8 cellular contexts compared by ENCODE assay signal in genomic region chrX:47143894-47144625, GRCh38. TPM values are rescaled to one million over a fixed set of nuclear protein-coding genes. Genes with fewer than 3 reads are reported as not detected.
A peak's percentile ranks its signal among the peaks of the same experiment; 100 is the strongest.
DNase-seq lines count a peak whose midpoint lies in the region; ATAC-seq and TF ChIP-seq lines count a peak whose summit lies in the region.

No MANE protein-coding gene starts in this region.

- no peak overlapping the region for H2BK12ac ChIP-seq in mesenchymal stem cell (ENCODE audit: low read length in 2 of 2)

- H3K4ac ChIP-seq in mesenchymal stem cell (ENCODE audit: low read depth in 1 of 2, low read length in 2 of 2): no peak overlapping the region

- H2AFZ ChIP-seq in mesenchymal stem cell (ENCODE audit: low read depth, low read length): no peak overlapping the region

- H3K4me3 ChIP-seq in BLaER1 (peak overlapping the region; percentile 73), endocrine pancreas (ENCODE audit: control insufficient read depth, insufficient read depth, low read length) (peak overlapping the region; percentile 57), mesenchymal stem cell (ENCODE audit: insufficient read depth in 1 of 2, low read depth in 1 of 2, low read length in 2 of 2) (peak overlapping the region; percentile 83 to 87), thoracic aorta (peak overlapping the region; percentile 83)

- TF ChIP-seq CTCF in thoracic aorta (IDR thresholded peaks at IDR 0.05): no peak

- DNase-seq in mesenchymal stem cell: peak; percentile 61
- no peak for DNase-seq in thoracic aorta (ENCODE audit: low spot score)
- DNase-seq in NCI-H510A (lab: John Stamatoyannopoulos, UW): no peak

- no peak overlapping the region for H2BK15ac ChIP-seq in mesenchymal stem cell (ENCODE audit: low read depth, poor library complexity, severe bottlenecking)

- H3K9ac ChIP-seq in BLaER1: peak overlapping the region; percentile 87
- peak overlapping the region; percentile 54 for H3K9ac ChIP-seq in endocrine pancreas (ENCODE audit: control insufficient read depth, insufficient read depth, low read length)
- H3K9ac ChIP-seq in mesenchymal stem cell (ENCODE audit: low read length): peak overlapping the region; percentile 92

- 8% methylated on average over 33 of the region's 46 CpGs for WGBS in mesenchymal stem cell

- H3K14ac ChIP-seq in mesenchymal stem cell (ENCODE audit: low read length in 2 of 2): no peak overlapping the region

- H3K27me3 ChIP-seq in BLaER1: 0 out of 2 replicates have a peak, but pooled peaks cover 7% of the 10 kb centered on the region
- no peaks in the 10 kb centered on the region for H3K27me3 ChIP-seq in endocrine pancreas (ENCODE audit: control insufficient read depth, insufficient read depth, low read length)
- H3K27me3 ChIP-seq in mesenchymal stem cell (ENCODE audit: control insufficient read depth in 1 of 2, insufficient read depth in 1 of 2, low read length in 2 of 2): peaks cover 0 to 30% of the 10 kb centered on the region in 2 experiments
- no peaks in the 10 kb centered on the region for H3K27me3 ChIP-seq in thoracic aorta (replicated peaks; ENCODE audit: insufficient read depth)

- no peak overlapping the region for H2BK5ac ChIP-seq in mesenchymal stem cell (ENCODE audit: low read depth, low read length, poor library complexity, severe bottlenecking)

- H3K27ac ChIP-seq in BLaER1 (peak overlapping the region; percentile 86), mesenchymal stem cell (ENCODE audit: low read length, poor library complexity, severe bottlenecking) (no peak overlapping the region), thoracic aorta (peak overlapping the region; percentile 94 to 96)

- H4K20me1 ChIP-seq in BLaER1: peaks cover 42% of the 10 kb centered on the region

- ATAC-seq in GM18517 (IDR thresholded peaks at IDR 0.05; ENCODE audit: unreplicated experiment): peak; percentile 7
- ATAC-seq in HG03342 (IDR thresholded peaks at IDR 0.05; ENCODE audit: unreplicated experiment): peak; percentile 6
- ATAC-seq in SK-N-SH treated with all-trans-retinoic acid at 6 μM for 48 hours: 0 out of 3 replicates have a peak, but pooled peaks have one; percentile 1
- ATAC-seq in thoracic aorta (ENCODE audit: insufficient number of reproducible peaks, low FRiP score, low read depth): no peak

- peaks cover 41% of the 10 kb centered on the region for H3K36me3 ChIP-seq in BLaER1
- no peaks in the 10 kb centered on the region for H3K36me3 ChIP-seq in endocrine pancreas (ENCODE audit: control insufficient read depth, insufficient read depth, low read length)
- H3K36me3 ChIP-seq in mesenchymal stem cell (ENCODE audit: control insufficient read depth in 1 of 2, insufficient read depth in 2 of 2, low read depth in 1 of 2, low read length in 2 of 2): peaks cover 10 to 26% of the 10 kb centered on the region in 2 experiments
- H3K36me3 ChIP-seq in thoracic aorta: no peaks in the 10 kb centered on the region

- H2BK120ac ChIP-seq in mesenchymal stem cell (ENCODE audit: low read depth, low read length): no peak overlapping the region

- peak overlapping the region; percentile 77 for H4K8ac ChIP-seq in mesenchymal stem cell (ENCODE audit: low read length)

- H2AK5ac ChIP-seq in mesenchymal stem cell (ENCODE audit: low read length, severe bottlenecking): no peak overlapping the region

- H3K79me1 ChIP-seq in mesenchymal stem cell (replicated peaks; ENCODE audit: low read length, poor library complexity, severe bottlenecking): no peaks in the 10 kb centered on the region

- no peak overlapping the region for H3K23ac ChIP-seq in mesenchymal stem cell (ENCODE audit: low read length in 2 of 2)

- H3K9me3 ChIP-seq in BLaER1 (peaks cover 19% of the 10 kb centered on the region), endocrine pancreas (ENCODE audit: control insufficient read depth, low read length) (no peaks in the 10 kb centered on the region), mesenchymal stem cell (ENCODE audit: control insufficient read depth, low read length) (no peaks in the 10 kb centered on the region), thoracic aorta (no peaks in the 10 kb centered on the region)

- peak overlapping the region; percentile 7 for H4K91ac ChIP-seq in mesenchymal stem cell (ENCODE audit: low read length)

- H3K4me2 ChIP-seq in BLaER1 (peak overlapping the region; percentile 68), mesenchymal stem cell (ENCODE audit: low read length, poor library complexity, severe bottlenecking) (peak overlapping the region; percentile 74)

- H3K18ac ChIP-seq in mesenchymal stem cell (ENCODE audit: low read depth in 1 of 2, low read length in 2 of 2): peak overlapping the region in 1 of 2 experiments; percentile 21

- H3K4me1 ChIP-seq in BLaER1 (peaks cover 21% of the 10 kb centered on the region), endocrine pancreas (ENCODE audit: control insufficient read depth, insufficient read depth, low read length) (no peaks in the 10 kb centered on the region), mesenchymal stem cell (ENCODE audit: control insufficient read depth, insufficient read depth, low read depth, low read length) (peaks cover 11% of the 10 kb centered on the region), thoracic aorta (ENCODE audit: control insufficient read depth in 1 of 2, low read depth in 2 of 2) (peaks cover 9 to 22% of the 10 kb centered on the region in 2 donors)

TF ChIP-seq in SK-N-SH treated with all-trans-retinoic acid at 6 μM for 48 hours, 23 proteins besides CTCF, POLR2A, EP300 and RAD21:
- no peak for TF ChIP-seq ZNF8 (CRISPR knock-in tag; IDR thresholded peaks at IDR 0.05)
- no peak for TF ChIP-seq ZFP3 (CRISPR knock-in tag; IDR thresholded peaks at IDR 0.05)
- TF ChIP-seq ESRRG (CRISPR knock-in tag; IDR thresholded peaks at IDR 0.05): no peak
- no peak for TF ChIP-seq GLIS3 (CRISPR knock-in tag; IDR thresholded peaks at IDR 0.05)
- TF ChIP-seq CSDC2 (CRISPR knock-in tag; IDR thresholded peaks at IDR 0.05): no peak
- TF ChIP-seq BACH2 (CRISPR knock-in tag; IDR thresholded peaks at IDR 0.05; ENCODE audit: borderline replicate concordance): no peak
- TF ChIP-seq ARNTL (CRISPR knock-in tag; IDR thresholded peaks at IDR 0.05; ENCODE audit: borderline replicate concordance, low read depth): no peak
- TF ChIP-seq SNAI2 (CRISPR knock-in tag; IDR thresholded peaks at IDR 0.05): no peak
- no peak for TF ChIP-seq PATZ1 (CRISPR knock-in tag; IDR thresholded peaks at IDR 0.05; ENCODE audit: borderline replicate concordance)
- TF ChIP-seq TSHZ2 (CRISPR knock-in tag; IDR thresholded peaks at IDR 0.05): no peak
- no peak for TF ChIP-seq ZC3H10 (CRISPR knock-in tag; IDR thresholded peaks at IDR 0.05)
- no peak for TF ChIP-seq CREB5 (CRISPR knock-in tag; IDR thresholded peaks at IDR 0.05; ENCODE audit: low read depth)

RNA-seq across cellular contexts. Expression of gene NDUFB11, which starts 0.4 kb away (rescaled TPM):
- polyA plus RNA-seq in mesenchymal stem cell (2013, experiment 1 of 2): 88.0 TPM
- polyA plus RNA-seq in mesenchymal stem cell (2013, experiment 2 of 2): 88.0 TPM
- 10 to 100 TPM; 24.0 to 35.3 TPM for total RNA-seq in thoracic aorta

RNA-seq across cellular contexts. Expression of gene RBM10, which starts 1.0 kb away (rescaled TPM):
- polyA plus RNA-seq in mesenchymal stem cell (2013, experiment 1 of 2): 23.0 TPM
- 22.4 TPM for polyA plus RNA-seq in mesenchymal stem cell (2013, experiment 2 of 2)
- total RNA-seq in thoracic aorta: 10 to 100 TPM; 24.1 to 25.2 TPM

RNA-seq across cellular contexts. Expression of gene UBA1, which starts 49.6 kb away (rescaled TPM):
- polyA plus RNA-seq in mesenchymal stem cell (2013, experiment 1 of 2): 135 TPM
- 128 TPM for polyA plus RNA-seq in mesenchymal stem cell (2013, experiment 2 of 2)
- total RNA-seq in thoracic aorta: 100 to 1,000 TPM; 132 to 133 TPM
